29 cellular contexts compared by ENCODE assay signal in genomic region chr6:128531696-128532095, GRCh38.
"Had no signal": no experiment of that assay in that cellular context is flagged by ENCODE, and none has a peak within 500 bp of the region (broad histone marks: within the 10 kb centered on the region; RNA-seq: fewer than 3 reads in every experiment).

No MANE protein-coding gene starts in this region.

- H2AFZ ChIP-seq: neural progenitor cell, parathyroid adenoma had no signal

- H3K9ac ChIP-seq: neural progenitor cell, parathyroid adenoma had no signal

- ATAC-seq: esophagus mucosa; foreskin keratinocyte; heart right ventricle; left cardiac atrium; left lung; mucosa of descending colon; natural killer cell treated with Interleukin-12 subunit alpha and Interleukin-12 subunit beta and Interleukin-15 and Interleukin-18, amount 100 ng/mL, for 72 hours; sciatic nerve; stimulated activated naive CD8-positive, alpha-beta T cell treated with anti-CD3 and anti-CD28 coated beads, Interleukin-15, amount 100 ng/mL, for 72 hours; upper lobe of right lung had no signal

- DNase-seq: effector CD8-positive, alpha-beta T cell; endodermal cell; foreskin keratinocyte; glutamatergic neuron; heart right ventricle; hippocampal formation; left cardiac atrium; left lung; mesenchymal stem cell; mucosa of descending colon; naive B cell; stimulated activated CD4-positive, alpha-beta T cell treated with anti-CD3 and anti-CD28 coated beads, Interleukin-12 subunit alpha, Interleukin-12 subunit beta, amount 100 ng/mL, for 4 hours; stimulated activated CD4-positive, alpha-beta T cell treated with anti-CD3 and anti-CD28 coated beads, Interleukin-1b, Interleukin-23, amount 100 ng/mL, for 48 hours; stimulated activated CD4-positive, alpha-beta T cell treated with anti-CD3 and anti-CD28 coated beads, Interleukin-4, amount 100 ng/mL, for 1 hour; stimulated activated CD8-positive, alpha-beta memory T cell treated with anti-CD3 and anti-CD28 coated beads, Interleukin-4, amount 100 ng/mL, for 48 hours; stimulated activated naive CD4-positive, alpha-beta T cell; stimulated activated naive CD8-positive, alpha-beta T cell treated with anti-CD3 and anti-CD28 coated beads, Interleukin-15, amount 100 ng/mL, for 72 hours; transverse colon; upper lobe of right lung; uterus had no signal

- H3K4me2 ChIP-seq: neural progenitor cell, smooth muscle cell had no signal

- H3K4me1 ChIP-seq: foreskin keratinocyte, heart right ventricle, left lung, neural progenitor cell, parathyroid adenoma, suprapubic skin, transverse colon, upper lobe of right lung, uterus had no signal

- H3K79me2 ChIP-seq: parathyroid adenoma had no signal

- H3K27me3 ChIP-seq: foreskin keratinocyte, heart right ventricle, left lung, neural progenitor cell, suprapubic skin, transverse colon, upper lobe of right lung, uterus had no signal

- H3K4me3 ChIP-seq: heart right ventricle, left lung, mucosa of descending colon, neural progenitor cell, smooth muscle cell, suprapubic skin, transverse colon, upper lobe of right lung, uterus had no signal

- H3K36me3 ChIP-seq: heart right ventricle, left lung, neural progenitor cell, suprapubic skin, transverse colon, upper lobe of right lung, uterus had no signal

- H3K9me3 ChIP-seq: heart right ventricle, left lung, mucosa of descending colon, suprapubic skin, transverse colon, upper lobe of right lung, uterus had no signal

- FAIRE-seq: islet of Langerhans had no signal

- H3K27ac ChIP-seq: epithelial cell of prostate, foreskin keratinocyte, heart right ventricle, left lung, neural progenitor cell, parathyroid adenoma, suprapubic skin, transverse colon, upper lobe of right lung, uterus had no signal
